ENCODE assay signal across 7 cellular contexts in the genomic region with DNA sequence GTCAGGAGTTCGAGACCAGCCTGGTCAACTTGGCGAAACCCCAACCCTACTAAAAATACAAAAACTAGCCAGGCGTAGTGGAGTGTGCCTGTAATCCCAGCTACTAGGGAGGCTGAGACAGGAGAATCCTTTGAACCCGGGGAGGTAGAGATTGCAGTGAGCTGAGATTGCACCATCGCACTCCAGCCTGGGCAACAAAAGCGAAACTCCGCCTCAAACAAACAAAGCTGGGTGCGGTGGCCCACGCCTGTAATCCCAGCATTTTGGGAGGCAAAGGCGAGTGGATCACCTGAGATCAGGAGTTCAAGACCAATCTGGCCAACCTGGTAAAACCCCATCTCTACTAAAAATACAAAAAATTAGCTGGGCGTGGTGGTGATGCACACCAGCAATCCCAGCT. TPM values are rescaled to one million over a fixed set of nuclear protein-coding genes. Genes with fewer than 3 reads are reported as not detected.
DNase-seq lines count a peak whose midpoint lies in the region; ATAC-seq, FAIRE-seq and TF ChIP-seq lines count a peak whose summit lies in the region.
"Not testable (repeated sequence)": the region's sequence is repeated elsewhere in the genome, so short reads cannot be mapped to it uniquely, and the experiment has no call there.

No MANE protein-coding gene starts in this region.

- not testable (repeated sequence) for H3K27me3 ChIP-seq in DOHH2 (ENCODE audit: control insufficient read depth, low read length); HepG2 (ENCODE audit: control insufficient read depth in 1 of 2, insufficient read depth in 2 of 2, low read length in 2 of 2); neural cell (ENCODE audit: insufficient read depth, low read depth, low read length)

- H3K4me3 ChIP-seq in DOHH2 (ENCODE audit: low read length); HepG2 (replicated peaks in 1 of 3; ENCODE audit: insufficient read depth in 1 of 3, low read depth in 2 of 3, low read length in 3 of 3): not testable (repeated sequence)
- H3K4me3 ChIP-seq in neural cell (ENCODE audit: low read length), result peak overlapping the region; percentile 15

- not testable (repeated sequence) for TF ChIP-seq EP300 in HepG2 (IDR thresholded peaks at IDR 0.05; ENCODE audit: low read depth in 2 of 2, low read length in 2 of 2); neural cell (conservative IDR thresholded peaks at IDR 0.05; ENCODE audit: poor library complexity, severe bottlenecking)
- 0 out of 2 replicates have a peak, but pooled peaks have one; percentile 40 for TF ChIP-seq EP300 in HepG2 (CRISPR knock-in tag; IDR thresholded peaks at IDR 0.05; ENCODE audit: borderline replicate concordance)

- POLR2A ChIA-PET in HepG2 (lab: Yijun Ruan, JAX), result interaction anchor here (0.6 to 2.0 kb wide), 4 partner anchors 12 to 62 kb away, joined by 3 to 12 read pairs (median 4); a partner anchor contains a TSS

- H3K4me1 ChIP-seq in DOHH2 (ENCODE audit: control insufficient read depth, low read length) (peaks cover 23% of the 10 kb centered on the region), HepG2 (ENCODE audit: insufficient read depth, low read length) (peaks cover 55% of the 10 kb centered on the region)

- WGBS in HepG2 (ENCODE audit: low lambda C conversion rate), result 56% methylated on average over 10 of the region's 11 CpGs

- H4K20me1 ChIP-seq in DOHH2 (ENCODE audit: control insufficient read depth, insufficient read depth, low read depth, low read length), result peaks cover 16% of the 10 kb centered on the region; the same call in 1 of the 2 replicates
- peaks cover 21% of the 10 kb centered on the region; the same call in 1 of the 2 replicates for H4K20me1 ChIP-seq in HepG2 (ENCODE audit: insufficient read depth, low read length)
- H4K20me1 ChIP-seq in neural cell (ENCODE audit: insufficient read depth), result not testable (repeated sequence)

- not testable (repeated sequence) for H3K9ac ChIP-seq in HepG2 (ENCODE audit: insufficient read depth, low read depth, low read length); neural cell (ENCODE audit: low read length)

- H3K9me2 ChIP-seq in DOHH2 (replicated peaks; ENCODE audit: control insufficient read depth, low read length); neural cell (ENCODE audit: insufficient read depth, low read length): not testable (repeated sequence)

- DNase-seq in T-helper 2 cell treated with Interferon-gamma antibody and Interleukin-4, amounts not matched to agents 5 μg/mL and 100 μg/mL, for 36 hours (ENCODE audit: low spot score); activated T-helper 2 cell treated with anti-CD3 and anti-CD28 coated beads, Interferon-gamma antibody, Interleukin-2, Interleukin-4, amounts not matched to agents 10 μg/mL and 5 μg/mL and 100 μg/mL, durations not matched to agents 14 hours and 24 hours and 36 hours (ENCODE audit: low spot score); stimulated activated naive B cell treated with anti-CD40 and anti-IgM and Interleukin-4, amounts not matched to agents 10 μg/mL and 1 μg/mL and 100 μg/mL, for 72 hours: not testable (repeated sequence)
- DNase-seq in HepG2 (ENCODE audit: low spot score), result peak; percentile 46

- H3K27ac ChIP-seq in DOHH2 (ENCODE audit: low read depth, low read length); HepG2 (ENCODE audit: extremely low read length, insufficient read depth, low read length); neural cell (ENCODE audit: low read length): not testable (repeated sequence)

- TF ChIP-seq CTCF in DOHH2 (IDR thresholded peaks at IDR 0.05; ENCODE audit: low read depth, low read length, poor library complexity, severe bottlenecking); HepG2 (CRISPR knock-in tag; IDR thresholded peaks at IDR 0.05); neural cell (IDR thresholded peaks at IDR 0.05; ENCODE audit: poor library complexity, severe bottlenecking): not testable (repeated sequence)

- not testable (repeated sequence) for H3K9me3 ChIP-seq in DOHH2 (ENCODE audit: control insufficient read depth, insufficient read depth, low read length); HepG2 (ENCODE audit: low read length); neural cell (ENCODE audit: low read length)

- peaks cover 22% of the 10 kb centered on the region for H3K36me3 Mint-ChIP-seq in T-helper 2 cell treated with Interferon-gamma antibody and Interleukin-4, amounts not matched to agents 5 μg/mL and 100 μg/mL, for 36 hours (ENCODE audit: low read depth)
- peaks cover 41% of the 10 kb centered on the region for H3K36me3 Mint-ChIP-seq in activated T-helper 2 cell treated with anti-CD3 and anti-CD28 coated beads, Interferon-gamma antibody, Interleukin-2, Interleukin-4, amounts not matched to agents 10 μg/mL and 5 μg/mL and 100 μg/mL, durations not matched to agents 14 hours and 24 hours and 36 hours (ENCODE audit: low read depth)
- peaks cover 70% of the 10 kb centered on the region for H3K36me3 Mint-ChIP-seq in dendritic cell treated with granulocyte-macrophage colony-stimulating factor and Interleukin-4, amounts not matched to agents 40 ng/mL and 50 ng/mL, for 4 days (ENCODE audit: low read depth)
- peaks cover 16 to 35% of the 10 kb centered on the region in 2 donors for H3K36me3 Mint-ChIP-seq in stimulated activated naive B cell treated with anti-CD40 and anti-IgM and Interleukin-4, amounts not matched to agents 10 μg/mL and 1 μg/mL and 100 μg/mL, for 72 hours

- H3K36me3 ChIP-seq in DOHH2 (ENCODE audit: control insufficient read depth, low read length), result peaks cover 52% of the 10 kb centered on the region
- not testable (repeated sequence) for H3K36me3 ChIP-seq in HepG2 (replicated peaks in 1 of 2; ENCODE audit: control insufficient read depth in 1 of 2, insufficient read depth in 2 of 2, low read length in 2 of 2); neural cell (ENCODE audit: insufficient read depth, low read length)

- H3F3A ChIP-seq in DOHH2 (ENCODE audit: control insufficient read depth, insufficient read depth); neural cell (ENCODE audit: insufficient read depth, low read length, poor library complexity, severe bottlenecking): not testable (repeated sequence)

- peaks cover 31% of the 10 kb centered on the region for H3K4me1 Mint-ChIP-seq in T-helper 2 cell treated with Interferon-gamma antibody and Interleukin-4, amounts not matched to agents 5 μg/mL and 100 μg/mL, for 36 hours (ENCODE audit: low read depth)
- peaks cover 27% of the 10 kb centered on the region for H3K4me1 Mint-ChIP-seq in activated T-helper 2 cell treated with anti-CD3 and anti-CD28 coated beads, Interferon-gamma antibody, Interleukin-2, Interleukin-4, amounts not matched to agents 10 μg/mL and 5 μg/mL and 100 μg/mL, durations not matched to agents 14 hours and 24 hours and 36 hours (ENCODE audit: low read depth)
- H3K4me1 Mint-ChIP-seq in dendritic cell treated with granulocyte-macrophage colony-stimulating factor and Interleukin-4, amounts not matched to agents 40 ng/mL and 50 ng/mL, for 4 days (ENCODE audit: low read depth), result peaks cover 67% of the 10 kb centered on the region
- peaks cover 26 to 64% of the 10 kb centered on the region in 2 donors for H3K4me1 Mint-ChIP-seq in stimulated activated naive B cell treated with anti-CD40 and anti-IgM and Interleukin-4, amounts not matched to agents 10 μg/mL and 1 μg/mL and 100 μg/mL, for 72 hours

- H2AFZ ChIP-seq in HepG2 (ENCODE audit: low read length); neural cell (ENCODE audit: low read depth, low read length): not testable (repeated sequence)

- H3K9me3 Mint-ChIP-seq in T-helper 2 cell treated with Interferon-gamma antibody and Interleukin-4, amounts not matched to agents 5 μg/mL and 100 μg/mL, for 36 hours; activated T-helper 2 cell treated with anti-CD3 and anti-CD28 coated beads, Interferon-gamma antibody, Interleukin-2, Interleukin-4, amounts not matched to agents 10 μg/mL and 5 μg/mL and 100 μg/mL, durations not matched to agents 14 hours and 24 hours and 36 hours; dendritic cell treated with granulocyte-macrophage colony-stimulating factor and Interleukin-4, amounts not matched to agents 40 ng/mL and 50 ng/mL, for 4 days; stimulated activated naive B cell treated with anti-CD40 and anti-IgM and Interleukin-4, amounts not matched to agents 10 μg/mL and 1 μg/mL and 100 μg/mL, for 72 hours: not testable (repeated sequence)

- H3K27me3 Mint-ChIP-seq in T-helper 2 cell treated with Interferon-gamma antibody and Interleukin-4, amounts not matched to agents 5 μg/mL and 100 μg/mL, for 36 hours (ENCODE audit: low read depth); activated T-helper 2 cell treated with anti-CD3 and anti-CD28 coated beads, Interferon-gamma antibody, Interleukin-2, Interleukin-4, amounts not matched to agents 10 μg/mL and 5 μg/mL and 100 μg/mL, durations not matched to agents 14 hours and 24 hours and 36 hours (ENCODE audit: low read depth); stimulated activated naive B cell treated with anti-CD40 and anti-IgM and Interleukin-4, amounts not matched to agents 10 μg/mL and 1 μg/mL and 100 μg/mL, for 72 hours: not testable (repeated sequence)
- peaks cover 14% of the 10 kb centered on the region for H3K27me3 Mint-ChIP-seq in dendritic cell treated with granulocyte-macrophage colony-stimulating factor and Interleukin-4, amounts not matched to agents 40 ng/mL and 50 ng/mL, for 4 days

- in situ Hi-C loops in HepG2 (cut with HindIII; ENCODE audit: extremely low pct_ligation_motif_present, low pct_unique_long_range_greater_than_20kb), result not testable (repeated sequence)

- intact Hi-C loops in activated T-helper 2 cell treated with anti-CD3 and anti-CD28 coated beads, Interferon-gamma antibody, Interleukin-2, Interleukin-4, amounts not matched to agents 10 μg/mL and 5 μg/mL and 100 μg/mL, durations not matched to agents 14 hours and 24 hours and 36 hours (cut with micrococcal nuclease); dendritic cell treated with granulocyte-macrophage colony-stimulating factor and Interleukin-4, amounts not matched to agents 40 ng/mL and 50 ng/mL, for 4 days (cut with micrococcal nuclease); HepG2 (cut with micrococcal nuclease; ENCODE audit: unreplicated experiment): not testable (repeated sequence)

- H3K4me2 ChIP-seq in DOHH2 (ENCODE audit: low read length) (0 out of 2 replicates have a peak overlapping the region, but pooled peaks have one; percentile 15), HepG2 (ENCODE audit: low read depth, low read length) (peak overlapping the region; percentile 45; the same call in 1 of the 2 replicates)
- H3K4me2 ChIP-seq in neural cell (ENCODE audit: low read length), result not testable (repeated sequence)

- CTCF ChIA-PET in HepG2 (lab: Yijun Ruan, JAX; ENCODE audit: low intra/inter-chr PET ratio, low total read pairs), result not testable (repeated sequence)

- not testable (repeated sequence) for ATAC-seq in HepG2; stimulated activated naive B cell treated with anti-CD40 and anti-IgM and Interleukin-4, amounts not matched to agents 10 μg/mL and 1 μg/mL and 100 μg/mL, for 72 hours (replicated peaks)

- peaks cover 73% of the 10 kb centered on the region for H3K79me2 ChIP-seq in DOHH2 (ENCODE audit: control insufficient read depth, low read length)
- peaks cover 69% of the 10 kb centered on the region for H3K79me2 ChIP-seq in HepG2 (ENCODE audit: insufficient read depth, low read length)
- peaks cover 63% of the 10 kb centered on the region for H3K79me2 ChIP-seq in neural cell (replicated peaks; ENCODE audit: insufficient read depth, low read length)

- H3K4me3 Mint-ChIP-seq in T-helper 2 cell treated with Interferon-gamma antibody and Interleukin-4, amounts not matched to agents 5 μg/mL and 100 μg/mL, for 36 hours, result peak overlapping the region; percentile 60
- peak overlapping the region; percentile 56 for H3K4me3 Mint-ChIP-seq in activated T-helper 2 cell treated with anti-CD3 and anti-CD28 coated beads, Interferon-gamma antibody, Interleukin-2, Interleukin-4, amounts not matched to agents 10 μg/mL and 5 μg/mL and 100 μg/mL, durations not matched to agents 14 hours and 24 hours and 36 hours (ENCODE audit: low read depth)
- peak overlapping the region; percentile 23 for H3K4me3 Mint-ChIP-seq in dendritic cell treated with granulocyte-macrophage colony-stimulating factor and Interleukin-4, amounts not matched to agents 40 ng/mL and 50 ng/mL, for 4 days
- H3K4me3 Mint-ChIP-seq in stimulated activated naive B cell treated with anti-CD40 and anti-IgM and Interleukin-4, amounts not matched to agents 10 μg/mL and 1 μg/mL and 100 μg/mL, for 72 hours, result peak overlapping the region; percentile 46 to 65

- TF ChIP-seq RAD21 in HepG2 (CRISPR knock-in tag; IDR thresholded peaks at IDR 0.05); neural cell (conservative IDR thresholded peaks at IDR 0.05): not testable (repeated sequence)

- not testable (repeated sequence) for BruUV-seq in HepG2 (replicated peaks; lab: Mats Ljungman, UMichigan)

- not testable (repeated sequence) for FAIRE-seq in HepG2 (lab: Jason Lieb, UNC)

- TF ChIP-seq POLR2A in HepG2 (IDR thresholded peaks at IDR 0.05; ENCODE audit: insufficient read depth in 1 of 2, low read depth in 2 of 2, low read length in 2 of 2), result not testable (repeated sequence)

- not testable (repeated sequence) for H3K27ac Mint-ChIP-seq in T-helper 2 cell treated with Interferon-gamma antibody and Interleukin-4, amounts not matched to agents 5 μg/mL and 100 μg/mL, for 36 hours; activated T-helper 2 cell treated with anti-CD3 and anti-CD28 coated beads, Interferon-gamma antibody, Interleukin-2, Interleukin-4, amounts not matched to agents 10 μg/mL and 5 μg/mL and 100 μg/mL, durations not matched to agents 14 hours and 24 hours and 36 hours; dendritic cell treated with granulocyte-macrophage colony-stimulating factor and Interleukin-4, amounts not matched to agents 40 ng/mL and 50 ng/mL, for 4 days
- peak overlapping the region; percentile 20 for H3K27ac Mint-ChIP-seq in stimulated activated naive B cell treated with anti-CD40 and anti-IgM and Interleukin-4, amounts not matched to agents 10 μg/mL and 1 μg/mL and 100 μg/mL, for 72 hours

RNA-seq across cellular contexts. Expression of a gene that starts 2.3 kb away (rescaled TPM):
- 22.2 and 22.6 TPM in 2 replicates for total RNA-seq in activated T-helper 2 cell treated with anti-CD3 and anti-CD28 coated beads, Interferon-gamma antibody, Interleukin-2, Interleukin-4, amounts not matched to agents 10 μg/mL and 5 μg/mL and 100 μg/mL, durations not matched to agents 14 hours and 24 hours and 36 hours
- total RNA-seq in HepG2 (2016; rRNA removed; fragmentation: Illumina TruSeq; extraction: Trizol), result 54.2 and 66.2 TPM in 2 replicates
- 6.4 and 7.7 TPM in 2 replicates for total RNA-seq in HepG2 (2016; cell fraction: cytosol; rRNA removed; fragmentation: Illumina TruSeq; extraction: Trizol; ENCODE audit: low read depth)
- 55.2 and 65.5 TPM in 2 replicates for total RNA-seq in HepG2 (2016; cell fraction: insoluble cytoplasmic fraction; rRNA removed; fragmentation: Illumina TruSeq; extraction: Trizol)
- total RNA-seq in HepG2 (2016; cell fraction: membrane; rRNA removed; fragmentation: Illumina TruSeq; extraction: Trizol), result 35.0 and 35.8 TPM in 2 replicates
- total RNA-seq in HepG2 (2016; cell fraction: nucleus; rRNA removed; fragmentation: Illumina TruSeq; extraction: Trizol), result 21.6 and 23.7 TPM in 2 replicates
- 42.3 and 47.4 TPM in 2 replicates for polyA plus RNA-seq in HepG2 (2011; rRNA removed)
- 32.4 and 45.6 TPM in 2 replicates for polyA plus RNA-seq in HepG2 (2011; cell fraction: cytosol; rRNA removed)
- 7.9 and 11.0 TPM in 2 replicates for polyA plus RNA-seq in HepG2 (2011; cell fraction: nucleus; rRNA removed)
- 27.3 and 28.9 TPM in 2 replicates for polyA plus RNA-seq in HepG2 (2012)
- polyA plus RNA-seq in HepG2 (2016; cell fraction: cytosol; fragmentation: Illumina TruSeq; extraction: Trizol; ENCODE audit: low read depth), result 3.5 and 3.6 TPM in 2 replicates
- polyA plus RNA-seq in HepG2 (2016; cell fraction: insoluble cytoplasmic fraction; fragmentation: Illumina TruSeq; extraction: Trizol; ENCODE audit: low read depth), result 56.6 and 59.0 TPM in 2 replicates
- polyA plus RNA-seq in HepG2 (2016; cell fraction: membrane; fragmentation: Illumina TruSeq; extraction: Trizol; ENCODE audit: low read depth), result 19.4 and 19.8 TPM in 2 replicates
- 30.2 and 30.5 TPM in 2 replicates for polyA plus RNA-seq in HepG2 (2016; cell fraction: nucleus; fragmentation: Illumina TruSeq; extraction: Trizol; ENCODE audit: insufficient read depth, low read depth)
- polyA minus RNA-seq in HepG2 (2011; rRNA and poly(A)+ RNA removed; ENCODE audit: low replicate concordance), result 31.9 and 49.0 TPM in 2 replicates
- 31.0 and 34.3 TPM in 2 replicates for polyA minus RNA-seq in HepG2 (2011; cell fraction: cytosol; rRNA and poly(A)+ RNA removed)
- polyA minus RNA-seq in HepG2 (2011; cell fraction: nucleus; rRNA and poly(A)+ RNA removed), result 13.8 and 19.4 TPM in 2 replicates
- polyA plus RNA-seq in neural cell, result 105 and 111 TPM in 2 replicates
- polyA minus RNA-seq in neural cell, result 111 and 115 TPM in 2 replicates

RNA-seq across cellular contexts. Expression of a gene that starts 38.8 kb away (rescaled TPM):
- total RNA-seq in activated T-helper 2 cell treated with anti-CD3 and anti-CD28 coated beads, Interferon-gamma antibody, Interleukin-2, Interleukin-4, amounts not matched to agents 10 μg/mL and 5 μg/mL and 100 μg/mL, durations not matched to agents 14 hours and 24 hours and 36 hours, result 54.3 and 55.1 TPM in 2 replicates
- 22.7 and 27.9 TPM in 2 replicates for total RNA-seq in HepG2 (2016; rRNA removed; fragmentation: Illumina TruSeq; extraction: Trizol)
- 4.3 and 4.7 TPM in 2 replicates for total RNA-seq in HepG2 (2016; cell fraction: cytosol; rRNA removed; fragmentation: Illumina TruSeq; extraction: Trizol; ENCODE audit: low read depth)
- total RNA-seq in HepG2 (2016; cell fraction: insoluble cytoplasmic fraction; rRNA removed; fragmentation: Illumina TruSeq; extraction: Trizol), result 22.1 and 22.8 TPM in 2 replicates
- 12.6 and 13.8 TPM in 2 replicates for total RNA-seq in HepG2 (2016; cell fraction: membrane; rRNA removed; fragmentation: Illumina TruSeq; extraction: Trizol)
- 16.9 TPM in 2 replicates for total RNA-seq in HepG2 (2016; cell fraction: nucleus; rRNA removed; fragmentation: Illumina TruSeq; extraction: Trizol)
- polyA plus RNA-seq in HepG2 (2011; rRNA removed), result 40.8 and 59.8 TPM in 2 replicates
- polyA plus RNA-seq in HepG2 (2011; cell fraction: cytosol; rRNA removed), result 29.8 and 37.1 TPM in 2 replicates
- polyA plus RNA-seq in HepG2 (2011; cell fraction: nucleus; rRNA removed), result 69.2 and 76.6 TPM in 2 replicates
- polyA plus RNA-seq in HepG2 (2012), result 26.4 and 32.7 TPM in 2 replicates
- polyA plus RNA-seq in HepG2 (2016; cell fraction: cytosol; fragmentation: Illumina TruSeq; extraction: Trizol; ENCODE audit: low read depth), result 3.1 and 3.2 TPM in 2 replicates
- polyA plus RNA-seq in HepG2 (2016; cell fraction: insoluble cytoplasmic fraction; fragmentation: Illumina TruSeq; extraction: Trizol; ENCODE audit: low read depth), result 24.4 and 30.4 TPM in 2 replicates
- polyA plus RNA-seq in HepG2 (2016; cell fraction: membrane; fragmentation: Illumina TruSeq; extraction: Trizol; ENCODE audit: low read depth), result 10.0 and 10.4 TPM in 2 replicates
- 33.4 and 38.4 TPM in 2 replicates for polyA plus RNA-seq in HepG2 (2016; cell fraction: nucleus; fragmentation: Illumina TruSeq; extraction: Trizol; ENCODE audit: insufficient read depth, low read depth)
- polyA minus RNA-seq in HepG2 (2011; rRNA and poly(A)+ RNA removed; ENCODE audit: low replicate concordance), result 118 and 247 TPM in 2 replicates
- 37.2 and 50.5 TPM in 2 replicates for polyA minus RNA-seq in HepG2 (2011; cell fraction: cytosol; rRNA and poly(A)+ RNA removed)
- 49.2 and 53.7 TPM in 2 replicates for polyA minus RNA-seq in HepG2 (2011; cell fraction: nucleus; rRNA and poly(A)+ RNA removed)
- 5.7 and 5.8 TPM in 2 replicates for polyA plus RNA-seq in neural cell
- polyA minus RNA-seq in neural cell, result 8.0 and 8.9 TPM in 2 replicates

RNA-seq across cellular contexts. Expression of a gene that starts 53.7 kb away (rescaled TPM):
- total RNA-seq in activated T-helper 2 cell treated with anti-CD3 and anti-CD28 coated beads, Interferon-gamma antibody, Interleukin-2, Interleukin-4, amounts not matched to agents 10 μg/mL and 5 μg/mL and 100 μg/mL, durations not matched to agents 14 hours and 24 hours and 36 hours, result 499 and 501 TPM in 2 replicates
- total RNA-seq in HepG2 (2016; rRNA removed; fragmentation: Illumina TruSeq; extraction: Trizol), result 256 and 504 TPM in 2 replicates
- total RNA-seq in HepG2 (2016; cell fraction: cytosol; rRNA removed; fragmentation: Illumina TruSeq; extraction: Trizol; ENCODE audit: low read depth), result 47.1 and 52.6 TPM in 2 replicates
- total RNA-seq in HepG2 (2016; cell fraction: insoluble cytoplasmic fraction; rRNA removed; fragmentation: Illumina TruSeq; extraction: Trizol), result 277 and 538 TPM in 2 replicates
- 139 and 150 TPM in 2 replicates for total RNA-seq in HepG2 (2016; cell fraction: membrane; rRNA removed; fragmentation: Illumina TruSeq; extraction: Trizol)
- 149 and 165 TPM in 2 replicates for total RNA-seq in HepG2 (2016; cell fraction: nucleus; rRNA removed; fragmentation: Illumina TruSeq; extraction: Trizol)
- polyA plus RNA-seq in HepG2 (2011; rRNA removed), result 249 and 335 TPM in 2 replicates
- polyA plus RNA-seq in HepG2 (2011; cell fraction: cytosol; rRNA removed), result 317 and 360 TPM in 2 replicates
- polyA plus RNA-seq in HepG2 (2011; cell fraction: nucleus; rRNA removed), result 61.1 and 72.7 TPM in 2 replicates
- 349 and 597 TPM in 2 replicates for polyA plus RNA-seq in HepG2 (2012)
- 53.7 and 53.8 TPM in 2 replicates for polyA plus RNA-seq in HepG2 (2016; cell fraction: cytosol; fragmentation: Illumina TruSeq; extraction: Trizol; ENCODE audit: low read depth)
- polyA plus RNA-seq in HepG2 (2016; cell fraction: insoluble cytoplasmic fraction; fragmentation: Illumina TruSeq; extraction: Trizol; ENCODE audit: low read depth), result 882 and 909 TPM in 2 replicates
- polyA plus RNA-seq in HepG2 (2016; cell fraction: membrane; fragmentation: Illumina TruSeq; extraction: Trizol; ENCODE audit: low read depth), result 149 and 156 TPM in 2 replicates
- 279 and 293 TPM in 2 replicates for polyA plus RNA-seq in HepG2 (2016; cell fraction: nucleus; fragmentation: Illumina TruSeq; extraction: Trizol; ENCODE audit: insufficient read depth, low read depth)
- 266 and 357 TPM in 2 replicates for polyA minus RNA-seq in HepG2 (2011; rRNA and poly(A)+ RNA removed; ENCODE audit: low replicate concordance)
- polyA minus RNA-seq in HepG2 (2011; cell fraction: cytosol; rRNA and poly(A)+ RNA removed), result 327 and 341 TPM in 2 replicates
- polyA minus RNA-seq in HepG2 (2011; cell fraction: nucleus; rRNA and poly(A)+ RNA removed), result 88.1 and 126 TPM in 2 replicates
- polyA plus RNA-seq in neural cell, result 594 and 646 TPM in 2 replicates
- polyA minus RNA-seq in neural cell, result 675 and 954 TPM in 2 replicates
